ENCODE assay signal across 15 cellular contexts in the genomic region with DNA sequence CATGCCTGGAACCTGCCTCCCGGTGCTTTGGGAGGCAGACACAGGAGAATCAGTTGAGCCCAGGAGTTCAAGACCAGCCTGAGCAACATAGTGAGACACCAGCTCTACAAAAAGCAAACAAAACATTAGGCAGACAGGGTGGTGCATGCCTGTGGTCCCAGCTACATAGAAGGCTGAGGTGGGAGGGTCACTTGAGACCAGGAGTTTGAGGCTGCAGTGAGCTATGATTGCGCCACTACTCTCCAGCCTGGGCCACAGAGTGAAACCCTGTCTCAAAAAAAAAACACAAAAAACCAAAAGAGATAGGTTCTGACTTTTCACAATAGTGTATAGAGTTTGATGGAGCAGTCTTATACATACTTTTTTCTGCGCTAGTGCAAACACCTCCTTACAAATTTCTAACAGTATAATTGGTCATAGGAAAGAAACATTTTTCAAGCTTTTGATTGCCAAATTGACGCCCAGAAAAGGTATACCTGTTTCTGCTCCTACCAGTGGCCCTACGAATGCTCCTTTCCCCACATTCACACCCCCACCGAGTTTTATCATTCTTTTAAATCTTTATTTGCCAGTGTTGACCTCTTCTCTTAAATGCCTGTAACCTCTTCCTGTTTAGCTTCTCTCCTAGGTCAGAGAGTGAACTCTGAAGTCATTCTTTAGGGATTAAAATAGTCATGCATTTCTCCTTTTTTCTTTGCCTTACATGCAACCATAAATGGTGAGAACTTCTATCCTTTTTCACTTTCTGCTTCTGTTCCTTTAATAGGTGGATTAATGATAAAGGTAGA. TPM values are rescaled to one million over a fixed set of nuclear protein-coding genes. Genes with fewer than 3 reads are reported as not detected.
DNase-seq lines count a peak whose midpoint lies in the region; ATAC-seq and TF ChIP-seq lines count a peak whose summit lies in the region.
"Had no signal": no experiment of that assay in that cellular context is flagged by ENCODE, and none has a peak within 500 bp of the region (broad histone marks: within the 10 kb centered on the region; RNA-seq: fewer than 3 reads in every experiment).

No MANE protein-coding gene starts in this region.

- no peaks in the 10 kb centered on the region for H3K27me3 ChIP-seq in Caco-2 (replicated peaks; ENCODE audit: control insufficient read depth, insufficient read depth, low read length)
- H3K27me3 ChIP-seq: gastrocnemius medialis, SJSA1 had no signal

- H3K4me3 Mint-ChIP-seq in Caco-2 (ENCODE audit: unreplicated experiment) (peak overlapping the region; percentile 30), activated B cell treated with CpG ODN at 0.5 μM for 24 hours (peak overlapping the region; percentile 13), naive B cell (peak overlapping the region in 7 of 8 donors; percentile 3 to 78 (median 31)), type B pancreatic cell (no peak overlapping the region)
- H3K4me3 Mint-ChIP-seq: HFFc6 had no signal

- intact Hi-C loops in Caco-2 (cut with micrococcal nuclease; ENCODE audit: unreplicated experiment) (loop anchor here (5.0 kb wide), 1 partner anchor 35 kb away; no protein-coding TSS in a partner anchor), activated B cell treated with CpG ODN at 0.5 μM for 24 hours (cut with micrococcal nuclease) (no loop called here)

- H3K36me3 ChIP-seq in Caco-2 (ENCODE audit: control insufficient read depth, insufficient read depth, low read length): no peaks in the 10 kb centered on the region
- H3K36me3 ChIP-seq: gastrocnemius medialis, SJSA1 had no signal

- no peak overlapping the region for H3K4me3 ChIP-seq in Caco-2 (ENCODE audit: low read depth, low read length)
- H3K4me3 ChIP-seq: gastrocnemius medialis, SJSA1 had no signal

- in situ Hi-C loops in KBM-7 (cut with MboI; ENCODE audit: low pct_unique_long_range_greater_than_20kb, low sequenced_read_pairs): no loop called here

- peaks cover 44% of the 10 kb centered on the region for H3K4me1 ChIP-seq in Caco-2
- H3K4me1 ChIP-seq: gastrocnemius medialis, SJSA1 had no signal

- no peaks in the 10 kb centered on the region for H3K27me3 Mint-ChIP-seq in Caco-2 (ENCODE audit: insufficient read depth, unreplicated experiment)
- no peaks in the 10 kb centered on the region for H3K27me3 Mint-ChIP-seq in activated B cell treated with CpG ODN at 0.5 μM for 24 hours
- no peaks in the 10 kb centered on the region for H3K27me3 Mint-ChIP-seq in naive B cell
- H3K27me3 Mint-ChIP-seq in type B pancreatic cell: peaks cover 2% of the 10 kb centered on the region

- ATAC-seq in activated B cell treated with CpG ODN at 0.5 μM for 24 hours (ENCODE audit: low read depth) (no peak), naive B cell (ENCODE audit: low read depth in 2 of 2) (peak; percentile 16 to 28)
- ATAC-seq: gastrocnemius medialis had no signal

- H3K9me3 Mint-ChIP-seq in Caco-2 (ENCODE audit: unreplicated experiment) (peaks cover under 1% of the 10 kb centered on the region), activated B cell treated with CpG ODN at 0.5 μM for 24 hours (no peaks in the 10 kb centered on the region), naive B cell (no peaks in the 10 kb centered on the region), type B pancreatic cell (no peaks in the 10 kb centered on the region)
- H3K9me3 Mint-ChIP-seq: HFFc6 had no signal

- H3K27ac Mint-ChIP-seq in Caco-2 (ENCODE audit: unreplicated experiment) (peak overlapping the region; percentile 44), activated B cell treated with CpG ODN at 0.5 μM for 24 hours (peak overlapping the region; percentile 15), naive B cell (peak overlapping the region in 5 of 6 donors; percentile 11 to 50 (median 34)), type B pancreatic cell (no peak overlapping the region)
- H3K27ac Mint-ChIP-seq: HFFc6 had no signal

- H3K4me1 Mint-ChIP-seq in Caco-2 (ENCODE audit: low read depth, unreplicated experiment) (peaks cover 17% of the 10 kb centered on the region), activated B cell treated with CpG ODN at 0.5 μM for 24 hours (peaks cover 44% of the 10 kb centered on the region), naive B cell (peaks cover 24 to 41% (median 32%) of the 10 kb centered on the region in 3 donors), type B pancreatic cell (ENCODE audit: unreplicated experiment) (peaks cover 9% of the 10 kb centered on the region)

- CTCF ChIA-PET in Caco-2 (lab: Charles Lee) (interaction anchor here (0.7 kb wide), 1 partner anchor 283 kb away, joined by 3 read pairs; a partner anchor contains a TSS), activated B cell treated with CpG ODN at 0.5 μM for 24 hours (lab: Charles Lee) (no interaction called here)

- DNase-seq in Caco-2 (peak; percentile 20 to 33), KBM-7 (peak; percentile 82), activated B cell treated with CpG ODN at 0.5 μM for 24 hours (no peak), naive B cell (no peak), type B pancreatic cell (ENCODE audit: extremely low spot score, unreplicated experiment) (no peak), NCI-H226 (no peak)
- DNase-seq in stimulated activated CD4-positive, alpha-beta T cell treated with anti-CD3 and anti-CD28 coated beads, Interleukin-1b, Interleukin-23, amount 100 ng/mL, for 48 hours: no peak
- DNase-seq: activated CD4-positive, alpha-beta T cell treated with anti-CD3 and anti-CD28 coated beads, Interleukin-2, amount 50 U/mL, for 4 hours; amygdala; COR-L47; gastrocnemius medialis; HFFc6; kidney glomerular epithelial cell; nucleus accumbens had no signal

- H3K36me3 Mint-ChIP-seq in Caco-2 (ENCODE audit: insufficient read depth, unreplicated experiment): no peaks in the 10 kb centered on the region
- peaks cover 6% of the 10 kb centered on the region for H3K36me3 Mint-ChIP-seq in activated B cell treated with CpG ODN at 0.5 μM for 24 hours (ENCODE audit: low read depth)
- peaks cover 0 to under 1% of the 10 kb centered on the region in 2 donors for H3K36me3 Mint-ChIP-seq in naive B cell
- H3K36me3 Mint-ChIP-seq in type B pancreatic cell: no peaks in the 10 kb centered on the region

- TF ChIP-seq CTCF in Caco-2 (IDR thresholded peaks at IDR 0.05; ENCODE audit: insufficient read depth in 1 of 2, low read depth in 1 of 2, low read length in 1 of 2, severe bottlenecking in 1 of 2, unreplicated experiment in 1 of 2) (no peak), activated B cell treated with CpG ODN at 0.5 μM for 24 hours (IDR thresholded peaks at IDR 0.05) (no peak), type B pancreatic cell (conservative IDR thresholded peaks at IDR 0.05) (no peak)

- H3K9me3 ChIP-seq in Caco-2: no peaks in the 10 kb centered on the region
- H3K9me3 ChIP-seq: gastrocnemius medialis, SJSA1 had no signal

- POLR2A ChIA-PET in Caco-2 (lab: Charles Lee): interaction anchor here (0.7 kb wide), 1 partner anchor 235 kb away, joined by 3 read pairs; no protein-coding TSS in a partner anchor
- POLR2A ChIA-PET in activated B cell treated with CpG ODN at 0.5 μM for 24 hours (lab: Charles Lee): interaction anchor here (0.6 to 0.8 kb wide), 3 partner anchors 50 to 65 kb away, joined by 3 read pairs; no protein-coding TSS in a partner anchor

- BruUV-seq in Caco-2 (replicated peaks; lab: Mats Ljungman, UMichigan): no TSS peak

RNA-seq across cellular contexts. Expression of a gene that starts 7.5 kb away (rescaled TPM):
- total RNA-seq in Caco-2 (2022) (15.2 and 15.6 TPM in 2 replicates), activated B cell treated with CpG ODN at 0.5 μM for 24 hours (207 and 219 TPM in 2 replicates), type B pancreatic cell (ENCODE audit: low replicate concordance) (5.1 and 18.6 TPM in 2 replicates)
- 100 to 1,000 TPM in 1 of 6 donors, 10 to 100 TPM in 5; 15.3 to 109 (median 76.5) TPM for polyA plus RNA-seq in naive B cell (ENCODE audit: low read depth in 6 of 6)
- total RNA-seq: SJSA1 had no signal

RNA-seq across cellular contexts. Expression of a gene that starts 43.3 kb away (rescaled TPM):
- 34.2 and 34.6 TPM in 2 replicates for total RNA-seq in Caco-2 (2022)
- total RNA-seq in activated B cell treated with CpG ODN at 0.5 μM for 24 hours: 58.8 and 67.2 TPM in 2 replicates
- 10 to 100 TPM; 16.4 to 60.3 (median 26.9) TPM for polyA plus RNA-seq in naive B cell (ENCODE audit: low read depth in 6 of 6)
- 22.7 and 29.2 TPM in 2 replicates for total RNA-seq in type B pancreatic cell (ENCODE audit: low replicate concordance)

Comparison
In these comparisons a context has a peak if more than half of its experiments do, and no peak if none do; other contexts are left out.
1. DNase-seq: peak in Caco-2 (2 of 2) and KBM-7 (single experiment); none in activated B cell treated with CpG ODN at 0.5 μM for 24 hours (single experiment), naive B cell (single experiment), stimulated activated CD4-positive, alpha-beta T cell treated with anti-CD3 and anti-CD28 coated beads, Interleukin-1b, Interleukin-23, amount 100 ng/mL, for 48 hours (single experiment), type B pancreatic cell (single experiment) and NCI-H226 (single experiment).
2. RNA of a gene that starts 7.5 kb away (total RNA-seq): 207 to 219 TPM in activated B cell treated with CpG ODN at 0.5 μM for 24 hours; 15.2 to 15.6 TPM in Caco-2 and 5.1 to 18.6 TPM in type B pancreatic cell; every median in the first group is over 10 times any median in the second.